Comparison of ENCODE assay signal across 16 cellular contexts in genomic region chr10:126783806-126784205, GRCh38.
DNase-seq lines count a peak whose midpoint lies in the region; ATAC-seq and TF ChIP-seq lines count a peak whose summit lies in the region.
"Had no signal": no experiment of that assay in that cellular context is flagged by ENCODE, and none has a peak within 500 bp of the region (broad histone marks: within the 10 kb centered on the region; RNA-seq: fewer than 3 reads in every experiment).

No MANE protein-coding gene starts in this region.

- H4K5ac ChIP-seq in mesendoderm (ENCODE audit: low read length), result no peak overlapping the region

- H3K9me2 ChIP-seq in Karpas-422 (replicated peaks; ENCODE audit: insufficient read depth, low read length), result no peaks in the 10 kb centered on the region

- H2BK120ac ChIP-seq in mesendoderm (ENCODE audit: low read depth, low read length), result no peak overlapping the region

- H3K4me1 ChIP-seq in Caco-2, result peaks cover 81% of the 10 kb centered on the region
- no peaks in the 10 kb centered on the region for H3K4me1 ChIP-seq in mesendoderm (ENCODE audit: control insufficient read depth, low read depth, low read length)
- H3K4me1 ChIP-seq in right atrium auricular region, result no peaks in the 10 kb centered on the region
- no peaks in the 10 kb centered on the region for H3K4me1 ChIP-seq in Karpas-422 (ENCODE audit: low read length)
- H3K4me1 ChIP-seq: BLaER1 had no signal

- TF ChIP-seq CTCF in Caco-2 (IDR thresholded peaks at IDR 0.05; ENCODE audit: insufficient read depth in 1 of 2, low read depth in 1 of 2, low read length in 1 of 2, severe bottlenecking in 1 of 2, unreplicated experiment in 1 of 2) (no peak), right atrium auricular region (IDR thresholded peaks at IDR 0.05) (no peak)

- H3K23ac ChIP-seq in mesendoderm (ENCODE audit: low read length), result no peak overlapping the region

- no peak overlapping the region for H2AFZ ChIP-seq in Karpas-422 (ENCODE audit: low read length)
- H2AFZ ChIP-seq: GM23248 had no signal

- ATAC-seq in GM21381 (IDR thresholded peaks at IDR 0.05; ENCODE audit: unreplicated experiment), result no peak

- DNase-seq in Caco-2, result no peak
- peak; percentile 3 for DNase-seq in ELR (ENCODE audit: low read depth)
- peak; percentile 72 for DNase-seq in RPMI7951 (ENCODE audit: low read depth)
- DNase-seq in mesendoderm, result peak; percentile 11
- DNase-seq in right atrium auricular region (ENCODE audit: low spot score), result no peak
- DNase-seq in Karpas-422, result no peak
- DNase-seq: 8988T, AML-193, Calu3, DMS 273 treated with DMSO at 0.1 percent for 48 hours, GF-D8, GM23248, H7 had no signal

- H3K56ac ChIP-seq in mesendoderm (ENCODE audit: low read length), result no peak overlapping the region

- H2BK5ac ChIP-seq in mesendoderm (ENCODE audit: low read length), result no peak overlapping the region

- peaks cover 29% of the 10 kb centered on the region for H3K4me1 Mint-ChIP-seq in Caco-2 (ENCODE audit: low read depth, unreplicated experiment)
- H3K4me1 Mint-ChIP-seq: IgD-negative memory B cell had no signal

- H3K79me2 ChIP-seq in mesendoderm (ENCODE audit: control insufficient read depth, insufficient read depth, low read length), result no peaks in the 10 kb centered on the region
- H3K79me2 ChIP-seq in Karpas-422 (ENCODE audit: low read length), result no peaks in the 10 kb centered on the region

- no peak overlapping the region for H4K8ac ChIP-seq in mesendoderm (ENCODE audit: low read depth, low read length)

- BruUV-seq in Caco-2 (replicated peaks; lab: Mats Ljungman, UMichigan), result no TSS peak

- intact Hi-C loops in Caco-2 (cut with micrococcal nuclease; ENCODE audit: unreplicated experiment), result loop anchor here (10.0 kb wide), 1 partner anchor 121 kb away; the partner anchor contains the start of gene DOCK1

- no peaks in the 10 kb centered on the region for H3K79me1 ChIP-seq in mesendoderm (ENCODE audit: low read length)

- H2BK15ac ChIP-seq in mesendoderm (replicated peaks; ENCODE audit: low read depth), result no peak overlapping the region

- peak overlapping the region; percentile 22 for H3K4me3 Mint-ChIP-seq in Caco-2 (ENCODE audit: unreplicated experiment)
- H3K4me3 Mint-ChIP-seq: IgD-negative memory B cell had no signal

- H3K9me3 ChIP-seq in Caco-2 (no peaks in the 10 kb centered on the region), right atrium auricular region (no peaks in the 10 kb centered on the region), Karpas-422 (ENCODE audit: low read length) (no peaks in the 10 kb centered on the region)
- H3K9me3 ChIP-seq: BLaER1 had no signal

- CTCF ChIA-PET in Caco-2 (lab: Charles Lee), result interaction anchor here (0.5 kb wide), 1 partner anchor 951 kb away, joined by 3 read pairs; no protein-coding TSS in a partner anchor

- H3K36me3 ChIP-seq in Caco-2 (ENCODE audit: control insufficient read depth, insufficient read depth, low read length) (no peaks in the 10 kb centered on the region), mesendoderm (ENCODE audit: control insufficient read depth, insufficient read depth, low read length) (no peaks in the 10 kb centered on the region), right atrium auricular region (no peaks in the 10 kb centered on the region), Karpas-422 (ENCODE audit: insufficient read depth, low read length) (no peaks in the 10 kb centered on the region)
- H3K36me3 ChIP-seq: BLaER1 had no signal

- H3K9me3 Mint-ChIP-seq in Caco-2 (ENCODE audit: unreplicated experiment), result peaks cover 14% of the 10 kb centered on the region

- H4K20me1 ChIP-seq in Karpas-422 (ENCODE audit: insufficient read depth, low read depth, low read length), result no peaks in the 10 kb centered on the region
- H4K20me1 ChIP-seq: BLaER1 had no signal

- H3K4me3 ChIP-seq in Caco-2 (ENCODE audit: low read depth, low read length), result no peak overlapping the region
- H3K4me3 ChIP-seq in mesendoderm (ENCODE audit: low read length), result no peak overlapping the region
- H3K4me3 ChIP-seq in right atrium auricular region, result no peak overlapping the region
- no peak overlapping the region for H3K4me3 ChIP-seq in Karpas-422 (ENCODE audit: low read length)
- H3K4me3 ChIP-seq: BLaER1, GM23248 had no signal

- no peaks in the 10 kb centered on the region for H3K36me3 Mint-ChIP-seq in Caco-2 (ENCODE audit: insufficient read depth, unreplicated experiment)
- H3K36me3 Mint-ChIP-seq: IgD-negative memory B cell had no signal

- WGBS in mesendoderm (ENCODE audit: extremely low coverage, insufficient coverage, low lambda C conversion rate), result no CpG with 5 or more reads among the region's 1 CpG

- H3K4ac ChIP-seq in mesendoderm (ENCODE audit: low read depth, low read length), result no peak overlapping the region

- H3K27me3 ChIP-seq in Caco-2 (replicated peaks; ENCODE audit: control insufficient read depth, insufficient read depth, low read length) (no peaks in the 10 kb centered on the region), mesendoderm (ENCODE audit: insufficient read depth, low read length, poor library complexity) (no peaks in the 10 kb centered on the region), right atrium auricular region (no peaks in the 10 kb centered on the region), Karpas-422 (ENCODE audit: low read length) (no peaks in the 10 kb centered on the region)
- H3K27me3 ChIP-seq: BLaER1 had no signal

- POLR2A ChIA-PET in Caco-2 (lab: Charles Lee), result no interaction called here

- H3K27ac Mint-ChIP-seq in Caco-2 (ENCODE audit: unreplicated experiment), result peak overlapping the region; percentile 77
- H3K27ac Mint-ChIP-seq: IgD-negative memory B cell had no signal

- no peaks in the 10 kb centered on the region for H3K27me3 Mint-ChIP-seq in Caco-2 (ENCODE audit: insufficient read depth, unreplicated experiment)
- H3K27me3 Mint-ChIP-seq: IgD-negative memory B cell had no signal

- H3K9ac ChIP-seq in mesendoderm (ENCODE audit: low read length), result no peak overlapping the region
- H3K9ac ChIP-seq in Karpas-422 (ENCODE audit: low read length), result no peak overlapping the region
- H3K9ac ChIP-seq: BLaER1, GM23248 had no signal

- H2AK5ac ChIP-seq in mesendoderm (ENCODE audit: low read length), result no peak overlapping the region

- peak overlapping the region; percentile 78 for H3K18ac ChIP-seq in mesendoderm (ENCODE audit: low read length)

- H3K4me2 ChIP-seq in mesendoderm (ENCODE audit: low read length), result no peak overlapping the region
- H3K4me2 ChIP-seq in Karpas-422 (ENCODE audit: low read depth, low read length, poor library complexity, severe bottlenecking), result no peak overlapping the region
- H3K4me2 ChIP-seq: BLaER1 had no signal

- H3K27ac ChIP-seq in mesendoderm (ENCODE audit: low read depth, low read length), result no peak overlapping the region
- no peak overlapping the region for H3K27ac ChIP-seq in right atrium auricular region
- H3K27ac ChIP-seq in Karpas-422 (ENCODE audit: low read length), result no peak overlapping the region
- H3K27ac ChIP-seq: BLaER1, GM23248 had no signal

Comparison
In these comparisons a context has a peak if more than half of its experiments do, and no peak if none do; other contexts are left out.
1. DNase-seq: peak in ELR (single experiment), RPMI7951 (single experiment) and mesendoderm (single experiment); none in Caco-2 (0 of 2), right atrium auricular region (single experiment) and Karpas-422 (single experiment).